In genomic region chr20:33456916-33457642, GRCh38 we compare ENCODE assay signal across 8 cellular contexts. TPM values are rescaled to one million over a fixed set of nuclear protein-coding genes. Genes with fewer than 3 reads are reported as not detected.
DNase-seq lines count a peak whose midpoint lies in the region; ATAC-seq and TF ChIP-seq lines count a peak whose summit lies in the region.
"Not testable (repeated sequence)": the region's sequence is repeated elsewhere in the genome, so short reads cannot be mapped to it uniquely, and the experiment has no call there.

No MANE protein-coding gene starts in this region.

- not testable (repeated sequence) for H3K36me3 ChIP-seq in left lung

- intact Hi-C loops in left lung (cut with DNase I) = not testable (repeated sequence)

- H3K4me1 ChIP-seq in left lung = not testable (repeated sequence)

- H3K27ac ChIP-seq in AG04450 (ENCODE audit: low read depth, low read length); left lung: not testable (repeated sequence)

- ATAC-seq in GM18867 (IDR thresholded peaks at IDR 0.05; ENCODE audit: unreplicated experiment) (peak; percentile 47), left lung (peak; percentile 100)

- not testable (repeated sequence) for H3K4me3 ChIP-seq in AG04450 (ENCODE audit: low read depth, low read length); left lung

- DNase-seq in AG04450 (ENCODE audit: low read depth, low spot score) (peak; percentile 23), NAMALWA (ENCODE audit: low spot score) (peak; percentile 73), RKO (ENCODE audit: low spot score) (peak; percentile 78), ecto neural progenitor cell (ENCODE audit: low spot score) (peak; percentile 92), left lung (peak; percentile 76 to 93)
- DNase-seq in activated CD8-positive, alpha-beta memory T cell treated with anti-CD3 and anti-CD28 coated beads, Interleukin-2, amount 50 U/mL, for 4 hours = peak; percentile 85
- peak; percentile 61 to 76 for DNase-seq in stimulated activated CD4-positive, alpha-beta T cell treated with anti-CD3 and anti-CD28 coated beads, Interleukin-1b, Interleukin-23, amount 100 ng/mL, for 1 hour (ENCODE audit: low read depth in 2 of 2)

- peak; percentile 97 for TF ChIP-seq CTCF in AG04450 (IDR thresholded peaks at IDR 0.05; ENCODE audit: low read depth, low read length)
- TF ChIP-seq CTCF in left lung (IDR thresholded peaks at IDR 0.05) = peak; percentile 80 to 91

- CTCF ChIA-PET in AG04450 (lab: Charles Lee) = interaction anchor here (0.6 to 1.4 kb wide), 19 partner anchors 9 to 212 kb away, joined by 3 to 15 read pairs (median 4); partner anchors contain the start of genes ACTL10 and CDK5RAP1

- H3K9me3 ChIP-seq in AG04450 (ENCODE audit: control insufficient read depth, insufficient read depth, low read length); left lung: not testable (repeated sequence)

- POLR2A ChIA-PET in AG04450 (lab: Yijun Ruan, JAX) = interaction anchor here (0.7 kb wide), 1 partner anchor 33 kb away, joined by 3 read pairs; the partner anchor contains the start of gene CBFA2T2

- H3K27me3 ChIP-seq in AG04450 (ENCODE audit: control insufficient read depth, insufficient read depth, low read length); left lung: not testable (repeated sequence)

RNA-seq across cellular contexts. Expression of gene SNTA1, which starts 13.5 kb away (rescaled TPM):
- 6.5 and 9.5 TPM in 2 replicates for polyA plus RNA-seq in AG04450 (2011; rRNA removed)
- polyA minus RNA-seq in AG04450 (2011; rRNA and poly(A)+ RNA removed) = 5.2 and 8.6 TPM in 2 replicates
- 1 to 10 TPM; 6.1 to 7.8 TPM for total RNA-seq in left lung

RNA-seq across cellular contexts. Expression of gene CBFA2T2, which starts 32.8 kb away (rescaled TPM):
- 10.2 and 11.3 TPM in 2 replicates for polyA plus RNA-seq in AG04450 (2011; rRNA removed)
- polyA minus RNA-seq in AG04450 (2011; rRNA and poly(A)+ RNA removed) = 15.8 and 16.7 TPM in 2 replicates
- total RNA-seq in left lung = 10 to 100 TPM; 11.9 to 14.5 TPM

RNA-seq across cellular contexts. Expression of gene CDK5RAP1, which starts 55.8 kb away (rescaled TPM):
- polyA plus RNA-seq in AG04450 (2011; rRNA removed) = 24.6 and 25.6 TPM in 2 replicates
- polyA minus RNA-seq in AG04450 (2011; rRNA and poly(A)+ RNA removed) = 22.4 and 30.1 TPM in 2 replicates
- total RNA-seq in left lung = 10 to 100 TPM; 20.9 to 21.0 TPM

Comparison
In these comparisons a context has a peak if more than half of its experiments do, and no peak if none do; other contexts are left out.
1. DNase-seq: peak in every context shown above with its lines; median percentile 92 in ecto neural progenitor cell; 85 in activated CD8-positive, alpha-beta memory T cell treated with anti-CD3 and anti-CD28 coated beads, Interleukin-2, amount 50 U/mL, for 4 hours; 84 in left lung; 78 in RKO; 73 in NAMALWA; 68 in stimulated activated CD4-positive, alpha-beta T cell treated with anti-CD3 and anti-CD28 coated beads, Interleukin-1b, Interleukin-23, amount 100 ng/mL, for 1 hour; 23 in AG04450.